ENCODE assay signal across 8 cellular contexts in the genomic region with DNA sequence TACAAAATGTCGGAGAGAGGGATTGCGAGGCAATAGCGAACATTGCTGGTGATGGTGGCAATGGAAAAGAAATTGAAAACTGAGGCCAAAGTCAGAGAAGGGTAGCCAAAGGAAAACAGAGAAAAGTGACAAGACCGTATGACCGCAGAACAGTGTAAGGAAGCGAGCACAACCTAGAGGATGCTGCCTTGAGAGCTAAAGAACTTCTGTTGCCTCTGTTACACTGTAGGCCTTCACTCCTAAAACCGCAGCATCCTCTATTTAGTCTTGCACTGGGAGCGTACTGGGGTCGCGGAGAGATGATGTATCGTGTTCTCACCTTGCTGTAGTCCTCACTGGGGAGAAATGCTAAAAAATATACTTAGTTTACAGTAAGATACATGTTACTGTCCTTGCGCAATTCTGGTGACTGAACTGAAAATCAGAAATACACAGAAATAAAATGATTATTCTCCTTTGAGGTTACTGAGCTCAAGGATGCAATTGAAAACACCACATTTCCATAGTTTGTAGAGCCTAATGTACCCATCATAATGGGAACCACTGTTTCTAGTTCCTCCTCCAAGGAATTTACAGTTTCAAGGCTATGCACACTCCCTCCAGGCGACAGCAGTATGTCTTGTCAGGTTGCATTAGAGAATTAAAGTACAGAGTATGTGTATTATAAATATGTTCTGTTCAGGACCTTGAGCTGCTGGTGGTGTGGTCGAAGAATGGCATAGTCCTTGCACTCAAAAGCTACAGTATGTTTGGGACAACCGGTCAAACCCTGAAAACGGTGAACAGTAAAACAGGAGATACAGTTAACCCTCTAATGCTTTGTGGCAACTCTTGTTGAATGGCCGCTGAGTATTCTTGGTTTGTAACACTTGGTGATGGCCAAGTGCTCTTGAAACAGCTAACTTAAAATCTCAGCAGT. TPM values are rescaled to one million over a fixed set of nuclear protein-coding genes. Genes with fewer than 3 reads are reported as not detected.
DNase-seq lines count a peak whose midpoint lies in the region; ATAC-seq and TF ChIP-seq lines count a peak whose summit lies in the region.

No MANE protein-coding gene starts in this region.

- no peak for TF ChIP-seq POLR2A in HCT116 (IDR thresholded peaks at IDR 0.05; ENCODE audit: borderline replicate concordance, extremely low read depth, insufficient read depth, insufficient read length)

- peak overlapping the region; percentile 97 for H3K4me2 ChIP-seq in HCT116 (ENCODE audit: low read length)

- TSS peak; percentile 69 for BruUV-seq in HCT116 (replicated peaks; lab: Mats Ljungman, UMichigan)

- H3K4me1 Mint-ChIP-seq in CD8-positive, alpha-beta T cell (ENCODE audit: low read depth), result peaks cover 49% of the 10 kb centered on the region
- H3K4me1 Mint-ChIP-seq in nephron progenitor cell, result peaks cover 54% of the 10 kb centered on the region

- H3K36me3 ChIP-seq in CD8-positive, alpha-beta T cell (ENCODE audit: insufficient read depth, low read length), result no peaks in the 10 kb centered on the region
- H3K36me3 ChIP-seq in HCT116 (ENCODE audit: control insufficient read depth in 1 of 2, insufficient read depth in 2 of 2, low read length in 2 of 2), result no peaks in the 10 kb centered on the region

- DNase-seq in CD8-positive, alpha-beta T cell, result peak in 3 of 7 experiments; percentile 23 to 55 (median 53)
- DNase-seq in HCT116 (ENCODE audit: low read depth, low spot score) (no peak), SKM-1 (lab: John Stamatoyannopoulos, UW; ENCODE audit: unreplicated experiment) (peak; percentile 49), epithelial cell of esophagus (ENCODE audit: low read depth) (peak; percentile 39), nephron progenitor cell (peak; percentile 12), mesenteric fat pad (ENCODE audit: low spot score) (no peak), iPS-NIHi7 (ENCODE audit: extremely low spot score) (no peak)

- H4K20me1 ChIP-seq in HCT116 (ENCODE audit: insufficient read depth), result no peaks in the 10 kb centered on the region

- intact Hi-C loops in CD8-positive, alpha-beta T cell (cut with DNase I, micrococcal nuclease), result loop anchor here (2.0 to 10.0 kb wide), 13 partner anchors 15 to 777 kb away; partner anchors contain the start of gene C1orf53 (in 1 of the 2)
- intact Hi-C loops in HCT116 (cut with micrococcal nuclease), result loop anchor here (10.0 kb wide), 1 partner anchor 543 kb away; no protein-coding TSS in a partner anchor

- H3K27ac ChIP-seq in CD8-positive, alpha-beta T cell (ENCODE audit: low read depth, low read length), result peak overlapping the region; percentile 88
- peak overlapping the region; percentile 81 for H3K27ac ChIP-seq in HCT116 (ENCODE audit: low read depth, low read length)

- ATAC-seq in CD8-positive, alpha-beta T cell, result peak; percentile 16
- ATAC-seq in HCT116, result no peak
- ATAC-seq in GM21786 (IDR thresholded peaks at IDR 0.05; ENCODE audit: unreplicated experiment), result no peak

- no peaks in the 10 kb centered on the region for H3K9me3 ChIP-seq in CD8-positive, alpha-beta T cell (ENCODE audit: low read length)
- H3K9me3 ChIP-seq in HCT116 (ENCODE audit: control insufficient read depth in 1 of 2, insufficient read depth in 1 of 2, low read depth in 1 of 2, low read length in 2 of 2), result no peaks in the 10 kb centered on the region

- H3K9me2 ChIP-seq in HCT116 (ENCODE audit: insufficient read depth), result no peaks in the 10 kb centered on the region

- H3K27me3 ChIP-seq in CD8-positive, alpha-beta T cell (ENCODE audit: insufficient read depth, low read length), result no peaks in the 10 kb centered on the region
- no peaks in the 10 kb centered on the region for H3K27me3 ChIP-seq in HCT116 (ENCODE audit: insufficient read depth, low read length)

- no peaks in the 10 kb centered on the region for H3K27me3 Mint-ChIP-seq in CD8-positive, alpha-beta T cell (ENCODE audit: low read depth)
- no peaks in the 10 kb centered on the region for H3K27me3 Mint-ChIP-seq in nephron progenitor cell (ENCODE audit: low read depth, poor library complexity)

- H3K4me3 ChIP-seq in CD8-positive, alpha-beta T cell (ENCODE audit: low read depth, low read length), result peak overlapping the region; percentile 86
- H3K4me3 ChIP-seq in HCT116 (replicated peaks in 1 of 2; ENCODE audit: low read depth in 1 of 2, low read length in 2 of 2) (peak overlapping the region; percentile 72 to 79), epithelial cell of esophagus (ENCODE audit: low read length) (peak overlapping the region; percentile 92)

- peak overlapping the region; percentile 75 for H3K9ac ChIP-seq in HCT116 (ENCODE audit: low read length)

- RAD21 ChIA-PET in HCT116 (lab: Charles Lee; ENCODE audit: low non-redundant PET in 1 of 2, low total read pairs in 2 of 2, uncharacterized antibody in 2 of 2, unreplicated experiment in 2 of 2), result no interaction called here

- peaks cover 39% of the 10 kb centered on the region for H3K4me1 ChIP-seq in CD8-positive, alpha-beta T cell (ENCODE audit: insufficient read depth, low read length)
- H3K4me1 ChIP-seq in HCT116 (ENCODE audit: control insufficient read depth in 1 of 2, insufficient read depth in 2 of 2, low read length in 2 of 2), result peaks cover 8 to 33% of the 10 kb centered on the region in 2 experiments; a peak in 3 of 4 replicates

- no peak for TF ChIP-seq RAD21 in HCT116 (IDR thresholded peaks at IDR 0.05; ENCODE audit: low read depth)

- H3K79me2 ChIP-seq in HCT116 (ENCODE audit: insufficient read depth, low read length), result peaks cover 53% of the 10 kb centered on the region

- no peaks in the 10 kb centered on the region for H3K9me3 Mint-ChIP-seq in CD8-positive, alpha-beta T cell
- no peaks in the 10 kb centered on the region for H3K9me3 Mint-ChIP-seq in nephron progenitor cell

- POLR2A ChIA-PET in CD8-positive, alpha-beta T cell (lab: Charles Lee), result interaction anchor here (0.7 to 2.2 kb wide), 13 partner anchors 10 to 720 kb away, joined by 3 to 16 read pairs (median 4); no protein-coding TSS in a partner anchor
- POLR2A ChIA-PET in HCT116 (lab: Charles Lee), result no interaction called here

- H3K36me3 Mint-ChIP-seq in CD8-positive, alpha-beta T cell, result peaks cover 16% of the 10 kb centered on the region
- peaks cover 7% of the 10 kb centered on the region for H3K36me3 Mint-ChIP-seq in nephron progenitor cell (ENCODE audit: low read depth)

- CTCF ChIA-PET in CD8-positive, alpha-beta T cell (lab: Charles Lee), result interaction anchor here (1.0 to 2.2 kb wide), 3 partner anchors 10 to 307 kb away, joined by 3 to 12 read pairs (median 6); no protein-coding TSS in a partner anchor
- CTCF ChIA-PET in HCT116 (lab: Charles Lee), result no interaction called here

- H2AFZ ChIP-seq in HCT116 (ENCODE audit: low read depth, low read length, poor library complexity, severe bottlenecking), result peak overlapping the region; percentile 74

- H3K4me3 Mint-ChIP-seq in CD8-positive, alpha-beta T cell, result peak overlapping the region; percentile 99
- peak overlapping the region; percentile 98 for H3K4me3 Mint-ChIP-seq in nephron progenitor cell

- H3K27ac Mint-ChIP-seq in CD8-positive, alpha-beta T cell, result peak overlapping the region; percentile 100
- H3K27ac Mint-ChIP-seq in nephron progenitor cell, result peak overlapping the region; percentile 98

- TF ChIP-seq CTCF in CD8-positive, alpha-beta T cell (IDR thresholded peaks at IDR 0.05), result no peak
- TF ChIP-seq CTCF in HCT116 (IDR thresholded peaks at IDR 0.05 in 2 of 3, conservative IDR thresholded peaks at IDR 0.05 in 1 of 3; ENCODE audit: borderline replicate concordance in 1 of 3, insufficient read depth in 1 of 3, low read depth in 2 of 3, low read length in 2 of 3) (no peak), epithelial cell of esophagus (IDR thresholded peaks at IDR 0.05; ENCODE audit: insufficient read depth, low read depth, low read length, missing control alignments) (no peak), nephron progenitor cell (IDR thresholded peaks at IDR 0.05) (no peak)

TF ChIP-seq in HCT116, 20 proteins besides CTCF, POLR2A, EP300 and RAD21:
- TF ChIP-seq CEBPB (IDR thresholded peaks at IDR 0.05; ENCODE audit: low read depth), result 0 out of 2 replicates have a peak, but pooled peaks have one; percentile 42
- TF ChIP-seq CBX3 (IDR thresholded peaks at IDR 0.05; ENCODE audit: low read depth), result no peak
- TF ChIP-seq, protein P1, sequence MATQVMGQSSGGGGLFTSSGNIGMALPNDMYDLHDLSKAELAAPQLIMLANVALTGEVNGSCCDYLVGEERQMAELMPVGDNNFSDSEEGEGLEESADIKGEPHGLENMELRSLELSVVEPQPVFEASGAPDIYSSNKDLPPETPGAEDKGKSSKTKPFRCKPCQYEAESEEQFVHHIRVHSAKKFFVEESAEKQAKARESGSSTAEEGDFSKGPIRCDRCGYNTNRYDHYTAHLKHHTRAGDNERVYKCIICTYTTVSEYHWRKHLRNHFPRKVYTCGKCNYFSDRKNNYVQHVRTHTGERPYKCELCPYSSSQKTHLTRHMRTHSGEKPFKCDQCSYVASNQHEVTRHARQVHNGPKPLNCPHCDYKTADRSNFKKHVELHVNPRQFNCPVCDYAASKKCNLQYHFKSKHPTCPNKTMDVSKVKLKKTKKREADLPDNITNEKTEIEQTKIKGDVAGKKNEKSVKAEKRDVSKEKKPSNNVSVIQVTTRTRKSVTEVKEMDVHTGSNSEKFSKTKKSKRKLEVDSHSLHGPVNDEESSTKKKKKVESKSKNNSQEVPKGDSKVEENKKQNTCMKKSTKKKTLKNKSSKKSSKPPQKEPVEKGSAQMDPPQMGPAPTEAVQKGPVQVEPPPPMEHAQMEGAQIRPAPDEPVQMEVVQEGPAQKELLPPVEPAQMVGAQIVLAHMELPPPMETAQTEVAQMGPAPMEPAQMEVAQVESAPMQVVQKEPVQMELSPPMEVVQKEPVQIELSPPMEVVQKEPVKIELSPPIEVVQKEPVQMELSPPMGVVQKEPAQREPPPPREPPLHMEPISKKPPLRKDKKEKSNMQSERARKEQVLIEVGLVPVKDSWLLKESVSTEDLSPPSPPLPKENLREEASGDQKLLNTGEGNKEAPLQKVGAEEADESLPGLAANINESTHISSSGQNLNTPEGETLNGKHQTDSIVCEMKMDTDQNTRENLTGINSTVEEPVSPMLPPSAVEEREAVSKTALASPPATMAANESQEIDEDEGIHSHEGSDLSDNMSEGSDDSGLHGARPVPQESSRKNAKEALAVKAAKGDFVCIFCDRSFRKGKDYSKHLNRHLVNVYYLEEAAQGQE (IDR thresholded peaks at IDR 0.05; ENCODE audit: low read depth), result no peak

RNA-seq across cellular contexts. Expression of gene NEK7, which starts 1.3 kb away (rescaled TPM):
- 10 to 100 TPM; 12.1 to 16.1 TPM for total RNA-seq in CD8-positive, alpha-beta T cell
- total RNA-seq in HCT116 (2021; ENCODE audit: unreplicated experiment), result 33.0 TPM
- 8.7 and 12.5 TPM in 2 replicates for polyA plus RNA-seq in HCT116 (2012)
- 103 TPM for total RNA-seq in mesenteric fat pad

Comparison
In these comparisons a context has a peak if more than half of its experiments do, and no peak if none do; other contexts are left out.
1. DNase-seq: peak in SKM-1 (single experiment), epithelial cell of esophagus (single experiment) and nephron progenitor cell (single experiment); none in HCT116 (single experiment), mesenteric fat pad (single experiment) and iPS-NIHi7 (single experiment).
2. Peak in every context shown above with its lines, with median percentiles within 50 percentile points of each other: H3K4me3 ChIP-seq.